ENCODE assay signal across 11 cellular contexts in genomic region chr1:212980123-212980800, GRCh38. TPM values are rescaled to one million over a fixed set of nuclear protein-coding genes. Genes with fewer than 3 reads are reported as not detected.
A peak's percentile ranks its signal among the peaks of the same experiment; 100 is the strongest.
DNase-seq lines count a peak whose midpoint lies in the region; TF ChIP-seq lines count a peak whose summit lies in the region.
"Had no signal": no experiment of that assay in that cellular context is flagged by ENCODE, and none has a peak within 500 bp of the region (broad histone marks: within the 10 kb centered on the region; RNA-seq: fewer than 3 reads in every experiment).

No MANE protein-coding gene starts in this region.

- H3K4me3 ChIP-seq in fibroblast of mammary gland (ENCODE audit: control insufficient read depth, low read depth, low read length), result no peak overlapping the region
- H3K4me3 ChIP-seq in colonic mucosa, result no peak overlapping the region
- H3K4me3 ChIP-seq: spleen had no signal

- DNase-seq in GM13977 (ENCODE audit: low spot score) (no peak), fibroblast of mammary gland (ENCODE audit: low read depth) (peak; percentile 48), osteocyte (ENCODE audit: extremely low spot score, unreplicated experiment) (peak; percentile 70), NCI-H1436 treated with DMSO at 0.1 percent for 48 hours (lab: John Stamatoyannopoulos, UW) (no peak), HuH-7.5 (ENCODE audit: low spot score) (no peak), NCI-H2227 (lab: John Stamatoyannopoulos, UW; ENCODE audit: unreplicated experiment) (no peak), colonic mucosa (no peak)
- DNase-seq: effector memory CD8-positive, alpha-beta T cell; spleen had no signal

- no peaks in the 10 kb centered on the region for H3K27me3 Mint-ChIP-seq in osteocyte (ENCODE audit: unreplicated experiment)

- no peaks in the 10 kb centered on the region for H3K36me3 Mint-ChIP-seq in osteocyte (ENCODE audit: unreplicated experiment)

- H3K9me3 Mint-ChIP-seq in osteocyte (ENCODE audit: unreplicated experiment), result no peaks in the 10 kb centered on the region
- H3K9me3 Mint-ChIP-seq: activated T-helper 2 cell treated with anti-CD3 and anti-CD28 coated beads, Interferon-gamma antibody, Interleukin-2, Interleukin-4, amounts not matched to agents 10 μg/mL and 5 μg/mL and 100 μg/mL, durations not matched to agents 14 hours and 24 hours and 36 hours; effector memory CD8-positive, alpha-beta T cell had no signal

- TF ChIP-seq CTCF in GM13977 (IDR thresholded peaks at IDR 0.05; ENCODE audit: extremely low read depth, insufficient read depth, missing control alignments), result peak; percentile 22
- no peak for TF ChIP-seq CTCF in fibroblast of mammary gland (conservative IDR thresholded peaks at IDR 0.05; ENCODE audit: control insufficient read depth, insufficient read depth, low read depth, low read length)
- no peak for TF ChIP-seq CTCF in osteocyte (IDR thresholded peaks at IDR 0.05)
- no peak for TF ChIP-seq CTCF in colonic mucosa (IDR thresholded peaks at IDR 0.05)

- H3K9me3 ChIP-seq in colonic mucosa, result no peaks in the 10 kb centered on the region
- H3K9me3 ChIP-seq: spleen had no signal

- intact Hi-C loops in colonic mucosa (cut with DNase I), result loop anchor here (10.0 kb wide), 1 partner anchor 315 kb away; no protein-coding TSS in a partner anchor

- no peaks in the 10 kb centered on the region for H3K27me3 ChIP-seq in colonic mucosa
- H3K27me3 ChIP-seq: spleen had no signal

- no peaks in the 10 kb centered on the region for H3K4me1 ChIP-seq in colonic mucosa
- H3K4me1 ChIP-seq: spleen had no signal

- H3K4me3 Mint-ChIP-seq in osteocyte (ENCODE audit: unreplicated experiment), result no peak overlapping the region
- H3K4me3 Mint-ChIP-seq: effector memory CD8-positive, alpha-beta T cell had no signal

- in situ Hi-C loops in GM13977 (cut with MboI; ENCODE audit: low pct_unique_long_range_greater_than_20kb, low sequenced_read_pairs, unreplicated experiment), result loop anchor here (10.0 to 25.0 kb wide), 3 partner anchors 165 to 518 kb away; no protein-coding TSS in a partner anchor

- H3K4me1 Mint-ChIP-seq in osteocyte (ENCODE audit: unreplicated experiment), result peaks cover 4% of the 10 kb centered on the region

- H3K36me3 ChIP-seq in colonic mucosa, result no peaks in the 10 kb centered on the region
- H3K36me3 ChIP-seq: spleen had no signal

- H3K27ac Mint-ChIP-seq in osteocyte (ENCODE audit: unreplicated experiment), result no peak overlapping the region
- H3K27ac Mint-ChIP-seq: activated T-helper 2 cell treated with anti-CD3 and anti-CD28 coated beads, Interferon-gamma antibody, Interleukin-2, Interleukin-4, amounts not matched to agents 10 μg/mL and 5 μg/mL and 100 μg/mL, durations not matched to agents 14 hours and 24 hours and 36 hours; effector memory CD8-positive, alpha-beta T cell had no signal

- H3K9ac ChIP-seq in colonic mucosa (ENCODE audit: low read depth in 2 of 2, low read length in 2 of 2), result no peak overlapping the region

- H3K27ac ChIP-seq in colonic mucosa, result no peak overlapping the region
- H3K27ac ChIP-seq: spleen had no signal

TF ChIP-seq in PFSK-1, 5 proteins besides CTCF, POLR2A, EP300 and RAD21:
- TF ChIP-seq REST (IDR thresholded peaks at IDR 0.05; ENCODE audit: insufficient read depth in 1 of 2, low read depth in 2 of 2, low read length in 2 of 2) (peak; percentile 61 to 82; a peak in 3 of 4 replicates), TAF1 (IDR thresholded peaks at IDR 0.05; ENCODE audit: borderline replicate concordance, insufficient read depth, low read length) (no peak), FOXP2 (optimal IDR thresholded peaks at IDR 0.05; ENCODE audit: borderline replicate concordance, extremely low read depth, extremely low read length, insufficient read depth) (no peak), POLR2AphosphoS5 (IDR thresholded peaks at IDR 0.05; ENCODE audit: low read depth, low read length) (no peak)

RNA-seq across cellular contexts. Expression of gene VASH2, which starts 29.9 kb away (rescaled TPM):
- polyA plus RNA-seq in PFSK-1 (2012; ENCODE audit: insufficient read length, low read depth), result 7.0 TPM
- total RNA-seq in osteocyte (3.3 and 3.7 TPM in 2 replicates), colonic mucosa (1 to 10 TPM in 1 of 2 donors, under 1 TPM in 1; 0.48 to 1.6 TPM)

RNA-seq across cellular contexts. Expression of gene ANGEL2, which starts 35.4 kb away (rescaled TPM):
- 11.9 TPM for polyA plus RNA-seq in PFSK-1 (2012; ENCODE audit: insufficient read length, low read depth)
- 30.5 and 34.7 TPM in 2 replicates for total RNA-seq in osteocyte
- 10 to 100 TPM; 19.0 to 20.6 TPM for total RNA-seq in colonic mucosa

Comparison
In these comparisons a context has a peak if more than half of its experiments do, and no peak if none do; other contexts are left out.
1. DNase-seq: peak in fibroblast of mammary gland (single experiment) and osteocyte (single experiment); none in GM13977 (single experiment), NCI-H1436 treated with DMSO at 0.1 percent for 48 hours (single experiment), HuH-7.5 (single experiment), NCI-H2227 (single experiment) and colonic mucosa (single experiment).